23 cellular contexts compared by ENCODE assay signal in the genomic region with DNA sequence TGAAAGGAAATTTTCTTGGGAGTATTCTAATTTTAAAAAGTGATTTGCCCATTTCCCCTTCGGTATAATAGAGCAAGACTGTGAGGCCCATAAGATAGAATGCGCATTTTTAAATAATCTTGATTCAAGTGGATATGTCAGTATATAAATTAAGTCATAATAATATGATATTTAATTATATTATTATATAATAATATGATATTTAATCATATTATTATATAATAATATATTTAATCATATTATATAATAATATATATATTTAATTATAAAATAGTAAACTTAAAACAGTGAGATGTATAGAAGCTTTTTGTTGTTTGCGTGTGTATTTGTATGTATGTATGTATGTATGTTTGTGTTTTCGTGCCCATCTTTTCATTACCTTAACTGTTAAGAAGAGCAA.
"Had no signal": no experiment of that assay in that cellular context is flagged by ENCODE, and none has a peak within 500 bp of the region (broad histone marks: within the 10 kb centered on the region; RNA-seq: fewer than 3 reads in every experiment).

No MANE protein-coding gene starts in this region.

- FAIRE-seq: keratinocyte had no signal

- H3K4me3 ChIP-seq: left lung, lung, neural progenitor cell, right atrium auricular region, right lobe of liver, smooth muscle cell, tibial nerve, uterus had no signal

- H2AFZ ChIP-seq: neural progenitor cell had no signal

- DNase-seq: left colon; left lung; mesendoderm; naive B cell; natural killer cell; nephron progenitor cell; occipital lobe; right lobe of liver; stimulated activated CD4-positive, alpha-beta T cell treated with anti-CD3 and anti-CD28 coated beads, Interleukin-1b, Interleukin-23, amount 100 ng/mL, for 48 hours; stimulated activated CD4-positive, alpha-beta T cell treated with anti-CD3 and anti-CD28 coated beads, Interleukin-2, amount 100 ng/mL, for 48 hours; stimulated activated CD4-positive, alpha-beta T cell treated with anti-CD3 and anti-CD28 coated beads, Interleukin-4, amount 100 ng/mL, for 4 hours; stimulated activated CD8-positive, alpha-beta memory T cell treated with anti-CD3 and anti-CD28 coated beads, Interleukin-4, amount 100 ng/mL, for 48 hours; stimulated activated naive CD4-positive, alpha-beta T cell treated with Interleukin-2 at 50 U/mL for 16 hours; stimulated activated naive CD8-positive, alpha-beta T cell treated with anti-CD3 and anti-CD28 coated beads, Interleukin-15, amount 100 ng/mL, for 72 hours; substantia nigra; uterus had no signal

- H3K27ac ChIP-seq: left lung, neural progenitor cell, neutrophil, right atrium auricular region, right lobe of liver, tibial nerve, uterus had no signal

- H3K4me2 ChIP-seq: neural progenitor cell, smooth muscle cell had no signal

- H3K36me3 ChIP-seq: left lung, neural progenitor cell, neutrophil, right atrium auricular region, right lobe of liver, tibial nerve, uterus had no signal

- H3K27me3 ChIP-seq: left lung, neural progenitor cell, neutrophil, right atrium auricular region, right lobe of liver, tibial nerve, uterus had no signal

- H3K9ac ChIP-seq: neural progenitor cell had no signal

- H3K9me3 ChIP-seq: left lung, neutrophil, right atrium auricular region, right lobe of liver, tibial nerve, uterus had no signal

- H3K4me1 ChIP-seq: left lung, neural progenitor cell, right atrium auricular region, right lobe of liver, tibial nerve, uterus had no signal
